In genomic region chr12:25755681-25756260, GRCh38 we compare ENCODE assay signal across 19 cellular contexts.
"Had no signal": no experiment of that assay in that cellular context is flagged by ENCODE, and none has a peak within 500 bp of the region (broad histone marks: within the 10 kb centered on the region; RNA-seq: fewer than 3 reads in every experiment).

No MANE protein-coding gene starts in this region.

- H3K9me3 ChIP-seq: body of pancreas, thyroid gland had no signal

- DNase-seq: activated CD4-positive, alpha-beta memory T cell treated with anti-CD3 and anti-CD28 coated beads for 36 hours; activated CD4-positive, alpha-beta T cell treated with anti-CD3 and anti-CD28 coated beads for 4 hours; activated naive CD8-positive, alpha-beta T cell treated with anti-CD3 and anti-CD28 coated beads for 36 hours; activated T-cell treated with anti-CD3 and anti-CD28 coated beads for 4 hours; amygdala; body of pancreas; effector CD8-positive, alpha-beta T cell; foreskin melanocyte; glutamatergic neuron; left ventricle myocardium inferior; naive B cell; stimulated activated CD4-positive, alpha-beta T cell treated with anti-CD3 and anti-CD28 coated beads, Interleukin-12 subunit alpha, Interleukin-12 subunit beta, amount 100 ng/mL, for 4 hours; stimulated activated CD4-positive, alpha-beta T cell treated with anti-CD3 and anti-CD28 coated beads, Interleukin-1b, Interleukin-23, amount 100 ng/mL, for 48 hours; stimulated activated CD8-positive, alpha-beta memory T cell treated with anti-CD3 and anti-CD28 coated beads, Interleukin-4, amount 100 ng/mL, for 48 hours; stimulated activated naive CD4-positive, alpha-beta T cell treated with Interleukin-2 at 50 U/mL for 16 hours; thyroid gland had no signal

- H3K4me3 Mint-ChIP-seq: activated CD4-positive, alpha-beta memory T cell treated with anti-CD3 and anti-CD28 coated beads for 36 hours; activated naive CD8-positive, alpha-beta T cell treated with anti-CD3 and anti-CD28 coated beads for 36 hours; central memory CD8-positive, alpha-beta T cell; naive B cell; neural crest cell; WTC11 had no signal

- H3K27me3 ChIP-seq: body of pancreas, thyroid gland had no signal

- H3K36me3 Mint-ChIP-seq: activated CD4-positive, alpha-beta memory T cell treated with anti-CD3 and anti-CD28 coated beads for 36 hours; activated naive CD8-positive, alpha-beta T cell treated with anti-CD3 and anti-CD28 coated beads for 36 hours; naive B cell; WTC11 had no signal

- H3K27me3 Mint-ChIP-seq: activated CD4-positive, alpha-beta memory T cell treated with anti-CD3 and anti-CD28 coated beads for 36 hours; activated naive CD8-positive, alpha-beta T cell treated with anti-CD3 and anti-CD28 coated beads for 36 hours; central memory CD8-positive, alpha-beta T cell; naive B cell had no signal

- H3K4me1 ChIP-seq: left ventricle myocardium inferior, thyroid gland had no signal

- H3K4me1 Mint-ChIP-seq: activated naive CD8-positive, alpha-beta T cell treated with anti-CD3 and anti-CD28 coated beads for 36 hours; central memory CD8-positive, alpha-beta T cell; naive B cell; neural crest cell had no signal

- H3K27ac Mint-ChIP-seq: activated CD4-positive, alpha-beta memory T cell treated with anti-CD3 and anti-CD28 coated beads for 36 hours; activated naive CD8-positive, alpha-beta T cell treated with anti-CD3 and anti-CD28 coated beads for 36 hours; naive B cell; WTC11 had no signal

- H3K36me3 ChIP-seq: left ventricle myocardium inferior, thyroid gland had no signal

- ATAC-seq: body of pancreas, WTC11 had no signal

- H3K4me3 ChIP-seq: body of pancreas, left ventricle myocardium inferior, thyroid gland had no signal

- H3K27ac ChIP-seq: left ventricle myocardium inferior, thyroid gland had no signal

- H3K9me3 Mint-ChIP-seq: activated CD4-positive, alpha-beta memory T cell treated with anti-CD3 and anti-CD28 coated beads for 36 hours; activated naive CD8-positive, alpha-beta T cell treated with anti-CD3 and anti-CD28 coated beads for 36 hours; naive B cell; neural crest cell; WTC11 had no signal
